14 cellular contexts compared by ENCODE assay signal in the genomic region with DNA sequence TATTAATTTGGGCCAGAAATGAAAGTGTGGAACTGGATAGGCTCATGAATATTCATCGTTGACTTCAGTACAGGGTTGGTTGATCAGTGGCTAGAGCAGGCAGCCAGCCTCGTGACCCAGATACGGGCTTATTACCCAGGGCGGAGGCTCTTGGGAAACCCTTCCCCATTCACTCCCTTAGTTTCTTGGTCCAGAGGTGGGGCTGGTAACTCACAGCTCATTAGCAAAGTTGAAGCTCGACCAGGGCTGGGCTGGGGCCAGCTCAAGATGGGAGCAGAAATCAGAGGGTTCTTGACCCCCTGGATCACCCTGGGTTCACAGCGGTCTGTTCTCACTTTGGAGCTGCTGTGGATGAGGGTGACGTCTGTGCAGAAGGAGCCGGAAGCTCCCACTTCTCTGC. TPM values are rescaled to one million over a fixed set of nuclear protein-coding genes. Genes with fewer than 3 reads are reported as not detected.
A peak's percentile ranks its signal among the peaks of the same experiment; 100 is the strongest.
DNase-seq lines count a peak whose midpoint lies in the region; ATAC-seq, FAIRE-seq and TF ChIP-seq lines count a peak whose summit lies in the region.
"Had no signal": no experiment of that assay in that cellular context is flagged by ENCODE, and none has a peak within 500 bp of the region (broad histone marks: within the 10 kb centered on the region; RNA-seq: fewer than 3 reads in every experiment).

No MANE protein-coding gene starts in this region.

- H3K23ac ChIP-seq in mesenchymal stem cell (ENCODE audit: low read length in 2 of 2) = no peak overlapping the region

- ATAC-seq in activated naive CD8-positive, alpha-beta T cell treated with anti-CD3 and anti-CD28 coated beads, Interleukin-2, amount 50 U/mL, for 24 hours = no peak
- ATAC-seq in GM12878 (no peak), GM21529 (IDR thresholded peaks at IDR 0.05; ENCODE audit: unreplicated experiment) (no peak), GM18870 (IDR thresholded peaks at IDR 0.05; ENCODE audit: unreplicated experiment) (no peak)
- ATAC-seq: A549 had no signal

- no peak for DNase-seq in activated naive CD8-positive, alpha-beta T cell treated with anti-CD3 and anti-CD28 coated beads, Interleukin-2, amount 50 U/mL, for 24 hours
- DNase-seq in activated naive CD8-positive, alpha-beta T cell treated with anti-CD3 and anti-CD28 coated beads for 36 hours = no peak
- DNase-seq in GM12878 (ENCODE audit: low read depth, low spot score) (no peak), mesenchymal stem cell (no peak), thyroid gland (peak; percentile 58 to 60), MM.1S (no peak)
- DNase-seq: activated CD4-positive, alpha-beta memory T cell treated with anti-CD3 and anti-CD28 coated beads for 36 hours; foreskin melanocyte; NCI-H1694 treated with DMSO at 0.1 percent for 48 hours; NCI-H82 had no signal

- intact Hi-C loops in GM12878 (cut with micrococcal nuclease; ENCODE audit: unreplicated experiment) = no loop called here
- intact Hi-C loops in thyroid gland (cut with DNase I) = no loop called here

- TF ChIP-seq POLR2A in GM12878 (IDR thresholded peaks at IDR 0.05; ENCODE audit: low read depth, low read length) = no peak
- no peak for TF ChIP-seq POLR2A in thyroid gland (IDR thresholded peaks at IDR 0.05)

- peaks cover 77% of the 10 kb centered on the region for H3K79me2 ChIP-seq in GM12878 (ENCODE audit: control insufficient read depth, insufficient read depth, low read length)
- H3K79me2 ChIP-seq in MM.1S (ENCODE audit: low read length) = peaks cover 80% of the 10 kb centered on the region

- TF ChIP-seq RAD21 in GM12878 (IDR thresholded peaks at IDR 0.05; ENCODE audit: insufficient read depth, low read depth, low read length) = no peak

- H3K9ac ChIP-seq in GM12878 (ENCODE audit: control insufficient read depth, insufficient read depth, low read length) = no peak overlapping the region
- H3K9ac ChIP-seq in mesenchymal stem cell (ENCODE audit: low read length) = no peak overlapping the region
- no peak overlapping the region for H3K9ac ChIP-seq in MM.1S (ENCODE audit: low read length)

- no peak overlapping the region for H3K4me3 ChIP-seq in GM12878
- H3K4me3 ChIP-seq in mesenchymal stem cell (ENCODE audit: insufficient read depth in 1 of 2, low read depth in 1 of 2, low read length in 2 of 2) = no peak overlapping the region
- no peak overlapping the region for H3K4me3 ChIP-seq in thyroid gland (replicated peaks in 1 of 3)
- no peak overlapping the region for H3K4me3 ChIP-seq in MM.1S (ENCODE audit: low read length)
- H3K4me3 ChIP-seq: A549 had no signal

- in situ Hi-C loops in GM12878 (cut with MboI) = loop anchor here (25.0 kb wide), 1 partner anchor 956 kb away; a partner anchor contains a TSS

- no peak overlapping the region for H3K18ac ChIP-seq in mesenchymal stem cell (ENCODE audit: low read depth in 1 of 2, low read length in 2 of 2)

- H2BK12ac ChIP-seq in mesenchymal stem cell (ENCODE audit: low read length in 2 of 2) = no peak overlapping the region

- no TSS peak for BruUV-seq in GM12878 (replicated peaks; lab: Mats Ljungman, UMichigan)

- RAD21 ChIA-PET in GM12878 (lab: Charles Lee; ENCODE audit: unreplicated experiment) = interaction anchor here (1.5 to 3.6 kb wide), 6 partner anchors 10 to 48 kb away, joined by 5 to 85 read pairs (median 14); a partner anchor contains a TSS

- FAIRE-seq in GM12878 (lab: Jason Lieb, UNC) = no peak
- FAIRE-seq: A549 had no signal

- H3K4me1 Mint-ChIP-seq in activated naive CD8-positive, alpha-beta T cell treated with anti-CD3 and anti-CD28 coated beads, Interleukin-2, amount 50 U/mL, for 24 hours = peaks cover 84% of the 10 kb centered on the region
- H3K4me1 Mint-ChIP-seq in activated naive CD8-positive, alpha-beta T cell treated with anti-CD3 and anti-CD28 coated beads for 36 hours = peaks cover 68% of the 10 kb centered on the region

- POLR2A ChIA-PET in GM12878 (lab: Charles Lee) = interaction anchor here (0.9 to 4.5 kb wide), 4 partner anchors 10 to 47 kb away, joined by 3 to 53 read pairs (median 26); a partner anchor contains a TSS

- CTCF ChIA-PET in GM12878 (lab: Yijun Ruan, JAX) = interaction anchor here (1.4 to 3.3 kb wide), 5 partner anchors 10 to 77 kb away, joined by 5 to 47 read pairs (median 14); no protein-coding TSS in a partner anchor

- no peak overlapping the region for H3K14ac ChIP-seq in mesenchymal stem cell (ENCODE audit: low read length in 2 of 2)

- no peaks in the 10 kb centered on the region for H3K9me2 ChIP-seq in MM.1S (replicated peaks; ENCODE audit: insufficient read depth, low read length)

- H2AFZ ChIP-seq in GM12878 (ENCODE audit: control insufficient read depth, low read depth, low read length) (no peak overlapping the region), mesenchymal stem cell (ENCODE audit: low read depth, low read length) (no peak overlapping the region), MM.1S (ENCODE audit: low read length) (no peak overlapping the region)

- H3K36me3 Mint-ChIP-seq in activated naive CD8-positive, alpha-beta T cell treated with anti-CD3 and anti-CD28 coated beads, Interleukin-2, amount 50 U/mL, for 24 hours (ENCODE audit: low read depth) = peaks cover 2% of the 10 kb centered on the region
- peaks cover 29% of the 10 kb centered on the region for H3K36me3 Mint-ChIP-seq in activated naive CD8-positive, alpha-beta T cell treated with anti-CD3 and anti-CD28 coated beads for 36 hours

- peak overlapping the region; percentile 54 for H3K27ac Mint-ChIP-seq in activated naive CD8-positive, alpha-beta T cell treated with anti-CD3 and anti-CD28 coated beads, Interleukin-2, amount 50 U/mL, for 24 hours
- no peak overlapping the region for H3K27ac Mint-ChIP-seq in activated naive CD8-positive, alpha-beta T cell treated with anti-CD3 and anti-CD28 coated beads for 36 hours

- no peak for TF ChIP-seq CTCF in GM12878 (IDR thresholded peaks at IDR 0.05 in 2 of 3, conservative IDR thresholded peaks at IDR 0.05 in 1 of 3; ENCODE audit: control insufficient read depth in 2 of 3, extremely low read depth in 1 of 3, insufficient read depth in 1 of 3, low read depth in 3 of 3, low read length in 3 of 3)
- TF ChIP-seq CTCF in thyroid gland (IDR thresholded peaks at IDR 0.05) = no peak
- TF ChIP-seq CTCF in MM.1S (IDR thresholded peaks at IDR 0.05; ENCODE audit: low read length) = no peak

- H3F3A ChIP-seq in MM.1S (ENCODE audit: insufficient read depth, low read length) = peaks cover 19% of the 10 kb centered on the region

- H3K79me1 ChIP-seq in mesenchymal stem cell (replicated peaks; ENCODE audit: low read length, poor library complexity, severe bottlenecking) = peaks cover 41% of the 10 kb centered on the region

- H3K4me1 ChIP-seq in GM12878 (ENCODE audit: control insufficient read depth, insufficient read depth, low read length) (peaks cover 55% of the 10 kb centered on the region), mesenchymal stem cell (ENCODE audit: control insufficient read depth, insufficient read depth, low read depth, low read length) (peaks cover 66% of the 10 kb centered on the region), thyroid gland (peaks cover 34 to 68% of the 10 kb centered on the region in 2 donors), MM.1S (ENCODE audit: low read length) (peaks cover 28% of the 10 kb centered on the region)

- no peak for TF ChIP-seq EP300 in GM12878 (IDR thresholded peaks at IDR 0.05; ENCODE audit: borderline replicate concordance in 1 of 2, control insufficient read depth in 1 of 2, low read depth in 2 of 2, low read length in 2 of 2)

- H3K9me3 ChIP-seq in GM12878 (replicated peaks; ENCODE audit: control insufficient read depth, insufficient read depth, low read length) (no peaks in the 10 kb centered on the region), mesenchymal stem cell (ENCODE audit: control insufficient read depth, low read length) (no peaks in the 10 kb centered on the region), thyroid gland (no peaks in the 10 kb centered on the region), MM.1S (replicated peaks; ENCODE audit: insufficient read depth, low read length) (no peaks in the 10 kb centered on the region)
- H3K9me3 ChIP-seq: A549 had no signal

- WGBS in GM12878 (ENCODE audit: insufficient coverage, insufficient replicate concordance, low lambda C conversion rate, missing lambda C conversion rate) = 97% methylated on average over 8 of the region's 8 CpGs
- WGBS in mesenchymal stem cell = 93% methylated on average over 5 of the region's 8 CpGs
- 57 to 73% methylated on average over 6 to 8 of the region's 8 CpGs for WGBS in thyroid gland, 2 donors

- peaks cover 6% of the 10 kb centered on the region for H4K20me1 ChIP-seq in GM12878 (ENCODE audit: control insufficient read depth, insufficient read depth)
- H4K20me1 ChIP-seq in MM.1S (ENCODE audit: insufficient read depth, low read length) = no peaks in the 10 kb centered on the region

- H3K27me3 ChIP-seq in GM12878 (replicated peaks in 1 of 2; ENCODE audit: control insufficient read depth in 2 of 2, insufficient read depth in 2 of 2, low read length in 1 of 2) (no peaks in the 10 kb centered on the region), mesenchymal stem cell (ENCODE audit: control insufficient read depth in 1 of 2, insufficient read depth in 1 of 2, low read length in 2 of 2) (no peaks in the 10 kb centered on the region), thyroid gland (no peaks in the 10 kb centered on the region), MM.1S (replicated peaks; ENCODE audit: insufficient read depth, low read length) (no peaks in the 10 kb centered on the region)

- SMC1A ChIA-PET in GM12878 (lab: Charles Lee; ENCODE audit: uncharacterized antibody, unreplicated experiment) = interaction anchor here (0.7 to 6.1 kb wide), 6 partner anchors 10 to 48 kb away, joined by 3 to 73 read pairs (median 10); no protein-coding TSS in a partner anchor

- H2BK120ac ChIP-seq in mesenchymal stem cell (ENCODE audit: low read depth, low read length) = no peak overlapping the region

- no peak overlapping the region for H2BK15ac ChIP-seq in mesenchymal stem cell (ENCODE audit: low read depth, poor library complexity, severe bottlenecking)

- H3K4ac ChIP-seq in mesenchymal stem cell (ENCODE audit: low read depth in 1 of 2, low read length in 2 of 2) = no peak overlapping the region

- 0 out of 2 replicates have a peak overlapping the region, but pooled peaks have one; percentile 14 for H3K4me2 ChIP-seq in GM12878 (ENCODE audit: control insufficient read depth, insufficient read depth)
- H3K4me2 ChIP-seq in mesenchymal stem cell (ENCODE audit: low read length, poor library complexity, severe bottlenecking) = no peak overlapping the region
- no peak overlapping the region for H3K4me2 ChIP-seq in MM.1S (ENCODE audit: low read depth, low read length)
- H3K4me2 ChIP-seq: A549 had no signal

- no peak overlapping the region for H2BK5ac ChIP-seq in mesenchymal stem cell (ENCODE audit: low read depth, low read length, poor library complexity, severe bottlenecking)

- H3K9me3 Mint-ChIP-seq in activated naive CD8-positive, alpha-beta T cell treated with anti-CD3 and anti-CD28 coated beads, Interleukin-2, amount 50 U/mL, for 24 hours = no peaks in the 10 kb centered on the region
- peaks cover 5% of the 10 kb centered on the region for H3K9me3 Mint-ChIP-seq in activated naive CD8-positive, alpha-beta T cell treated with anti-CD3 and anti-CD28 coated beads for 36 hours
- H3K9me3 Mint-ChIP-seq: activated naive CD4-positive, alpha-beta T cell treated with anti-CD3 and anti-CD28 coated beads, Interleukin-2, amount 50 U/mL, for 24 hours had no signal

- H3K27ac ChIP-seq in GM12878 (ENCODE audit: control insufficient read depth, insufficient read depth) = no peak overlapping the region
- H3K27ac ChIP-seq in mesenchymal stem cell (ENCODE audit: low read length, poor library complexity, severe bottlenecking) = no peak overlapping the region
- H3K27ac ChIP-seq in thyroid gland = peak overlapping the region; percentile 56 to 82 (median 71)
- no peak overlapping the region for H3K27ac ChIP-seq in MM.1S (ENCODE audit: low read length)
- H3K27ac ChIP-seq: A549 had no signal

- H4K8ac ChIP-seq in mesenchymal stem cell (ENCODE audit: low read length) = no peak overlapping the region

- H3K36me3 ChIP-seq in GM12878 (ENCODE audit: control insufficient read depth in 2 of 2, insufficient read depth in 2 of 2, low read length in 1 of 2) = peaks cover 0 to 5% of the 10 kb centered on the region in 2 experiments; a peak in 3 of 4 replicates
- H3K36me3 ChIP-seq in mesenchymal stem cell (ENCODE audit: control insufficient read depth in 1 of 2, insufficient read depth in 2 of 2, low read depth in 1 of 2, low read length in 2 of 2) = peaks cover 0 to 13% of the 10 kb centered on the region in 2 experiments
- H3K36me3 ChIP-seq in thyroid gland = no peaks in the 10 kb centered on the region
- no peaks in the 10 kb centered on the region for H3K36me3 ChIP-seq in MM.1S (replicated peaks; ENCODE audit: insufficient read depth, low read length)

- H3K27me3 Mint-ChIP-seq in activated naive CD8-positive, alpha-beta T cell treated with anti-CD3 and anti-CD28 coated beads, Interleukin-2, amount 50 U/mL, for 24 hours = no peaks in the 10 kb centered on the region
- no peaks in the 10 kb centered on the region for H3K27me3 Mint-ChIP-seq in activated naive CD8-positive, alpha-beta T cell treated with anti-CD3 and anti-CD28 coated beads for 36 hours
- H3K27me3 Mint-ChIP-seq: activated CD4-positive, alpha-beta memory T cell treated with anti-CD3 and anti-CD28 coated beads for 36 hours; activated naive CD4-positive, alpha-beta T cell treated with anti-CD3 and anti-CD28 coated beads, Interleukin-2, amount 50 U/mL, for 24 hours had no signal

- H3K4me3 Mint-ChIP-seq in activated naive CD8-positive, alpha-beta T cell treated with anti-CD3 and anti-CD28 coated beads, Interleukin-2, amount 50 U/mL, for 24 hours = no peak overlapping the region
- no peak overlapping the region for H3K4me3 Mint-ChIP-seq in activated naive CD8-positive, alpha-beta T cell treated with anti-CD3 and anti-CD28 coated beads for 36 hours
- H3K4me3 Mint-ChIP-seq: activated CD4-positive, alpha-beta memory T cell treated with anti-CD3 and anti-CD28 coated beads for 36 hours; activated naive CD4-positive, alpha-beta T cell treated with anti-CD3 and anti-CD28 coated beads, Interleukin-2, amount 50 U/mL, for 24 hours had no signal

- H4K91ac ChIP-seq in mesenchymal stem cell (ENCODE audit: low read length) = no peak overlapping the region

- peak overlapping the region; percentile 84 for H2AK5ac ChIP-seq in mesenchymal stem cell (ENCODE audit: low read length, severe bottlenecking)

RNA-seq across cellular contexts. Expression of a gene that starts 44.6 kb away (rescaled TPM):
- 10 to 100 TPM; 25.1 to 27.6 TPM for total RNA-seq in activated naive CD8-positive, alpha-beta T cell treated with anti-CD3 and anti-CD28 coated beads for 36 hours
- 259 and 283 TPM in 2 replicates for total RNA-seq in GM12878 (2013; cell fraction: nucleolus; rRNA removed)
- total RNA-seq in GM12878 (2014; rRNA removed) (19.1 and 19.2 TPM in 2 replicates), GM12878 (2014; rRNA removed; fragmentation: Illumina TruSeq; extraction: Trizol) (11.9 and 12.3 TPM in 2 replicates), GM12878 (2021) (49.8 and 58.7 TPM in 2 replicates), thyroid gland (100 to 1,000 TPM in 1 of 4 donors, 10 to 100 TPM in 3; 54.2 to 155 (median 71.9) TPM)
- polyA plus RNA-seq in GM12878 (2011; ENCODE audit: low read depth) = 11.7 TPM
- polyA plus RNA-seq in GM12878 (2011; rRNA removed) (16.1 and 19.8 TPM in 2 replicates), GM12878 (2014; fragmentation: Illumina TruSeq; extraction: Trizol) (27.1 and 31.1 TPM in 2 replicates), GM12878 (2014; fragmentation: Nextera tagmentation; extraction: Ambion mirVana) (1 to 10 TPM; 4.6 to 5.1 TPM), GM12878 (2014; rRNA removed) (26.8 and 28.1 TPM in 2 replicates), GM12878 (2016; fragmentation: Nextera tagmentation; extraction: Ambion mirVana) (10 to 100 TPM; 14.6 to 17.3 TPM)
- 15.1 and 20.5 TPM in 2 replicates for polyA plus RNA-seq in GM12878 (2011; cell fraction: cytosol; rRNA removed)
- 112 and 143 TPM in 2 replicates for polyA plus RNA-seq in GM12878 (2011; cell fraction: nucleus; rRNA removed)
- 23.5 and 23.9 TPM in 2 replicates for polyA plus RNA-seq in GM12878 (2012)
- polyA minus RNA-seq in GM12878 (2011; rRNA and poly(A)+ RNA removed) = 22.6 and 35.7 TPM in 2 replicates
- 19.0 and 21.0 TPM in 2 replicates for polyA minus RNA-seq in GM12878 (2011; cell fraction: cytosol; rRNA and poly(A)+ RNA removed)
- 33.7 and 54.0 TPM in 2 replicates for polyA minus RNA-seq in GM12878 (2011; cell fraction: nucleus; rRNA and poly(A)+ RNA removed)
- polyA plus RNA-seq in mesenchymal stem cell (2013, experiment 1 of 2) = 39.2 TPM
- 38.5 TPM for polyA plus RNA-seq in mesenchymal stem cell (2013, experiment 2 of 2)

Comparison
In these comparisons a context has a peak if more than half of its experiments do, and no peak if none do; other contexts are left out.
1. DNase-seq: peak in thyroid gland (2 of 2); none in activated naive CD8-positive, alpha-beta T cell treated with anti-CD3 and anti-CD28 coated beads, Interleukin-2, amount 50 U/mL, for 24 hours (single experiment), activated naive CD8-positive, alpha-beta T cell treated with anti-CD3 and anti-CD28 coated beads for 36 hours (single experiment), GM12878 (single experiment), mesenchymal stem cell (single experiment) and MM.1S (single experiment).
2. H3K27ac ChIP-seq: peak in thyroid gland (3 of 3); none in GM12878 (single experiment), mesenchymal stem cell (single experiment) and MM.1S (single experiment).